Comparison of ENCODE assay signal across 14 cellular contexts in the genomic region with DNA sequence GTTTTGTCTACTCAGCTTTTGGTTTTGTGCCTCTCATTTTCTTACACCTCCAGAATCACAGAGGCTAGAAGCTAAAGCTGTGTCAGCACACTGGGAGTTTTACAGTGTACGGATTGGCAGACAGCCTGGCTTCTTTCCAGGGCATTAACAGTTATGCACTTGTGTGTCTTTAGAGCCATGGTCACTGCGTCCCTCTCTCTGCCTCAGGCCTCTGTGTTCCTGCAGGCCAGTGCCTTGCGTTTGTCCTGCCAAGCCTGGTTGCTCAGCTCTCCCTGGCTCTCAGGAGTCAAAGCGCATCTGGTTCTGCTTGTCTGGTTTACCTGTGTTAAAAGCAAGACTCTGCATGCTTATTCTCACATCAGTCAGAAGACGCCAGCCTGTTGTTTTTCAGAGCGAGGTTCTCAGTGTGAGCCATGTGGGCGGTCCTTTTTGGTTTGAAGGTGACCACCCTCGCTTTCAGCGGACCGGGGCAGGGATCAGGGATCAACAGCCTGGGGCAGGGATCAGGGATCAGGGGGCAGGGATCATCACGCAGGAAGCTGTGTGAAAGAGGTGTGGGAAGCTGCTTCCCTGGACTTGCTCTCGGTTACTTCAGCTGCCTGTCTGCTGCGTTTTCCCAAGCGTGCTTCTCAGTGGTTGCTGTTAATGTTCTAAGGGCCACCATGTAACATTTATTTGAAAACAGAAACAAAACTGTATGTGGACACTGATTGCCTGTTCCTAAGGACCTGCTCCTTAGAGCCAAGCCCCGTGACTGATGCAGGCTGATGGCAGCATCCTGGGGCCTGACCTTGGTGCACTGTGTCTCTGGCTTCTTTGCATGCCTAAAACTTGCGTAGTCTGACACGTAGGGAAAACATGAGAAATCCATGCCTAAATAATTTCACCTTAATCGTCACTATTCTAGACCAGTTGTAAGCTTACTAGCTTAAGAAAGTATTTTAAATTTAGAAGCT.
DNase-seq lines count a peak whose midpoint lies in the region; ATAC-seq and TF ChIP-seq lines count a peak whose summit lies in the region.
"Had no signal": no experiment of that assay in that cellular context is flagged by ENCODE, and none has a peak within 500 bp of the region (broad histone marks: within the 10 kb centered on the region; RNA-seq: fewer than 3 reads in every experiment).

No MANE protein-coding gene starts in this region.

- no peak for TF ChIP-seq CTCF in nephron progenitor cell (IDR thresholded peaks at IDR 0.05)

- H3K4me1 Mint-ChIP-seq in nephron progenitor cell, result peaks cover 14% of the 10 kb centered on the region
- no peaks in the 10 kb centered on the region for H3K4me1 Mint-ChIP-seq in activated CD8-positive, alpha-beta T cell treated with anti-CD3 and anti-CD28 coated beads, Interleukin-2, amount 10 ng/mL, durations not matched to agents 7 days and 5 days (ENCODE audit: low read depth)

- intact Hi-C loops in left cardiac atrium (cut with DNase I), result no loop called here

- ATAC-seq in left cardiac atrium (peak; percentile 87 to 91), HG02610 (IDR thresholded peaks at IDR 0.05; ENCODE audit: unreplicated experiment) (no peak), HG02571 (IDR thresholded peaks at IDR 0.05; ENCODE audit: unreplicated experiment) (no peak), GM21576 (IDR thresholded peaks at IDR 0.05; ENCODE audit: unreplicated experiment) (no peak)
- ATAC-seq in activated CD8-positive, alpha-beta T cell treated with anti-CD3 and anti-CD28 coated beads, Interleukin-2, amount 10 ng/mL, durations not matched to agents 7 days and 5 days, result no peak
- ATAC-seq: activated CD4-positive, CD25-positive, alpha-beta regulatory T cell treated with anti-CD3 and anti-CD28 coated beads, Interleukin-2, amount 50 U/mL, for 24 hours had no signal

- POLR2A ChIA-PET in activated CD8-positive, alpha-beta T cell treated with anti-CD3 and anti-CD28 coated beads, Interleukin-2, amount 10 ng/mL, durations not matched to agents 7 days and 5 days (lab: Charles Lee), result no interaction called here

- H3K27ac Mint-ChIP-seq in nephron progenitor cell, result peak overlapping the region; percentile 97
- no peak overlapping the region for H3K27ac Mint-ChIP-seq in activated CD8-positive, alpha-beta T cell treated with anti-CD3 and anti-CD28 coated beads, Interleukin-2, amount 10 ng/mL, durations not matched to agents 7 days and 5 days

- H3K27me3 Mint-ChIP-seq in nephron progenitor cell (ENCODE audit: low read depth, poor library complexity), result peaks cover 5% of the 10 kb centered on the region
- H3K27me3 Mint-ChIP-seq in activated CD8-positive, alpha-beta T cell treated with anti-CD3 and anti-CD28 coated beads, Interleukin-2, amount 10 ng/mL, durations not matched to agents 7 days and 5 days (ENCODE audit: low read depth), result no peaks in the 10 kb centered on the region

- DNase-seq in Ammon's horn (ENCODE audit: low spot score), result peak; percentile 89
- DNase-seq in amygdala (lab: John Stamatoyannopoulos, UW), result peak in 38 of 56 donors; percentile 11 to 78 (median 46)
- peak; percentile 48 for DNase-seq in left cardiac atrium
- peak; percentile 29 for DNase-seq in nephron progenitor cell
- DNase-seq in activated CD8-positive, alpha-beta T cell treated with anti-CD3 and anti-CD28 coated beads, Interleukin-2, amount 10 ng/mL, durations not matched to agents 7 days and 5 days, result no peak
- DNase-seq: activated effector memory CD4-positive, alpha-beta T cell treated with anti-CD3 and anti-CD28 coated beads, Interleukin-2, amount 50 U/mL, for 16 hours; DND-41; effector memory CD4-positive, alpha-beta T cell; KBM-7; NCI-H2227 treated with DMSO at 0.1 percent for 48 hours had no signal

- H3K36me3 Mint-ChIP-seq in nephron progenitor cell (ENCODE audit: low read depth), result peaks cover 59% of the 10 kb centered on the region
- no peaks in the 10 kb centered on the region for H3K36me3 Mint-ChIP-seq in activated CD8-positive, alpha-beta T cell treated with anti-CD3 and anti-CD28 coated beads, Interleukin-2, amount 10 ng/mL, durations not matched to agents 7 days and 5 days (ENCODE audit: low read depth)

- no peak overlapping the region for H3K4me3 Mint-ChIP-seq in nephron progenitor cell
- no peak overlapping the region for H3K4me3 Mint-ChIP-seq in activated CD8-positive, alpha-beta T cell treated with anti-CD3 and anti-CD28 coated beads, Interleukin-2, amount 10 ng/mL, durations not matched to agents 7 days and 5 days

- CTCF ChIA-PET in activated CD8-positive, alpha-beta T cell treated with anti-CD3 and anti-CD28 coated beads, Interleukin-2, amount 10 ng/mL, durations not matched to agents 7 days and 5 days (lab: Charles Lee), result no interaction called here

- no peaks in the 10 kb centered on the region for H3K9me3 Mint-ChIP-seq in nephron progenitor cell
- H3K9me3 Mint-ChIP-seq in activated CD8-positive, alpha-beta T cell treated with anti-CD3 and anti-CD28 coated beads, Interleukin-2, amount 10 ng/mL, durations not matched to agents 7 days and 5 days (ENCODE audit: insufficient read depth), result no peaks in the 10 kb centered on the region

Comparison
In these comparisons a context has a peak if more than half of its experiments do, and no peak if none do; other contexts are left out.
1. ATAC-seq: peak in left cardiac atrium (2 of 2); none in HG02610 (single experiment), activated CD8-positive, alpha-beta T cell treated with anti-CD3 and anti-CD28 coated beads, Interleukin-2, amount 10 ng/mL, durations not matched to agents 7 days and 5 days (single experiment), HG02571 (single experiment) and GM21576 (single experiment).